In the genomic region with DNA sequence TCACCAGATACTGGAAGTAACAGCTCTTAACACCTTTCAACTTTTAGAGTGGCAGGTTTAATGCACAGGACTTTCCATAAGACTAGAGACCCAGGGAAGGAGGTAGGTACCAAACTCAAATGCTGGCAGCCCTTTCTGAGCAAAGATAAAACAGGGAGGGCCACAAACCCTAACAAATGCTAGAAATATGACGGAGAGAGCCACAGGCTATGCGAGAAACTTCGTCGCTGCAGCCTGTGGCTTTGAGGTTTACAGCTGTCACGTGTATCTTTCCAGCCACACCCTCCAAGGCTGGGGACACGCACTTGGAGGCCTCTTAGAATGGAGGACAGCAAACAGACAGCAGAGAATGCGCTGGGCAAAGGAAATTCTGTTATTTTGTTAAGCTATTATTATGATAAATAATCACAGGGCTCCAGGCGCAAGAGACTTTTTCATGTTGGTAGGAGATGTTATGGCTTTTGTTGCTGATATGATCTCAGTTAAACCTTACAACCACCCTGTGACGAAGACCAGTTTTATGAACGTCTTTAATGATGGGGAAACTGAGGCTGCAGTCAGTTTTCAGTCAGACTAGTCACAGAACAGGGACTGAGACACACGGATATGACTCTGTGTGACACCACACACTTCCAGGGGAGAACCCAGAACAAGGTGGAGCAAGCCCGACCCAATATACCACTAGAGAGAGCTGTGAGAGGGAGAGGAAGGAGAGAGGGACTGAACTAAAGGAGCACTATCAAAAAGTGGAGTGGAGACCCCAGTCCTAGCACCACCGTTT, we compare ENCODE assay signal across 1 cellular context.
TF ChIP-seq lines count a peak whose summit lies in the region.

No MANE protein-coding gene starts in this region.

TF ChIP-seq in HepG2, 621 proteins besides CTCF, POLR2A, EP300 and RAD21 (continued from another document and continues in another):
- no peak for TF ChIP-seq ZNF644 (CRISPR knock-in tag; IDR thresholded peaks at IDR 0.05; ENCODE audit: low read depth)
- no peak for TF ChIP-seq HHEX (CRISPR knock-in tag; IDR thresholded peaks at IDR 0.05)
- TF ChIP-seq HDAC2 (CRISPR knock-in tag; IDR thresholded peaks at IDR 0.05): no peak
- TF ChIP-seq, protein P1, sequence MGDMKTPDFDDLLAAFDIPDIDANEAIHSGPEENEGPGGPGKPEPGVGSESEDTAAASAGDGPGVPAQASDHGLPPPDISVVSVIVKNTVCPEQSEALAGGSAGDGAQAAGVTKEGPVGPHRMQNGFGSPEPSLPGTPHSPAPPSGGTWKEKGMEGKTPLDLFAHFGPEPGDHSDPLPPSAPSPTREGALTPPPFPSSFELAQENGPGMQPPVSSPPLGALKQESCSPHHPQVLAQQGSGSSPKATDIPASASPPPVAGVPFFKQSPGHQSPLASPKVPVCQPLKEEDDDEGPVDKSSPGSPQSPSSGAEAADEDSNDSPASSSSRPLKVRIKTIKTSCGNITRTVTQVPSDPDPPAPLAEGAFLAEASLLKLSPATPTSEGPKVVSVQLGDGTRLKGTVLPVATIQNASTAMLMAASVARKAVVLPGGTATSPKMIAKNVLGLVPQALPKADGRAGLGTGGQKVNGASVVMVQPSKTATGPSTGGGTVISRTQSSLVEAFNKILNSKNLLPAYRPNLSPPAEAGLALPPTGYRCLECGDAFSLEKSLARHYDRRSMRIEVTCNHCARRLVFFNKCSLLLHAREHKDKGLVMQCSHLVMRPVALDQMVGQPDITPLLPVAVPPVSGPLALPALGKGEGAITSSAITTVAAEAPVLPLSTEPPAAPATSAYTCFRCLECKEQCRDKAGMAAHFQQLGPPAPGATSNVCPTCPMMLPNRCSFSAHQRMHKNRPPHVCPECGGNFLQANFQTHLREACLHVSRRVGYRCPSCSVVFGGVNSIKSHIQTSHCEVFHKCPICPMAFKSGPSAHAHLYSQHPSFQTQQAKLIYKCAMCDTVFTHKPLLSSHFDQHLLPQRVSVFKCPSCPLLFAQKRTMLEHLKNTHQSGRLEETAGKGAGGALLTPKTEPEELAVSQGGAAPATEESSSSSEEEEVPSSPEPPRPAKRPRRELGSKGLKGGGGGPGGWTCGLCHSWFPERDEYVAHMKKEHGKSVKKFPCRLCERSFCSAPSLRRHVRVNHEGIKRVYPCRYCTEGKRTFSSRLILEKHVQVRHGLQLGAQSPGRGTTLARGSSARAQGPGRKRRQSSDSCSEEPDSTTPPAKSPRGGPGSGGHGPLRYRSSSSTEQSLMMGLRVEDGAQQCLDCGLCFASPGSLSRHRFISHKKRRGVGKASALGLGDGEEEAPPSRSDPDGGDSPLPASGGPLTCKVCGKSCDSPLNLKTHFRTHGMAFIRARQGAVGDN (CRISPR knock-in tag; IDR thresholded peaks at IDR 0.05): no peak
- TF ChIP-seq, protein P2, sequence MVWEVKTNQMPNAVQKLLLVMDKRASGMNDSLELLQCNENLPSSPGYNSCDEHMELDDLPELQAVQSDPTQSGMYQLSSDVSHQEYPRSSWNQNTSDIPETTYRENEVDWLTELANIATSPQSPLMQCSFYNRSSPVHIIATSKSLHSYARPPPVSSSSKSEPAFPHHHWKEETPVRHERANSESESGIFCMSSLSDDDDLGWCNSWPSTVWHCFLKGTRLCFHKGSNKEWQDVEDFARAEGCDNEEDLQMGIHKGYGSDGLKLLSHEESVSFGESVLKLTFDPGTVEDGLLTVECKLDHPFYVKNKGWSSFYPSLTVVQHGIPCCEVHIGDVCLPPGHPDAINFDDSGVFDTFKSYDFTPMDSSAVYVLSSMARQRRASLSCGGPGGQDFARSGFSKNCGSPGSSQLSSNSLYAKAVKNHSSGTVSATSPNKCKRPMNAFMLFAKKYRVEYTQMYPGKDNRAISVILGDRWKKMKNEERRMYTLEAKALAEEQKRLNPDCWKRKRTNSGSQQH (CRISPR knock-in tag; IDR thresholded peaks at IDR 0.05; ENCODE audit: low read depth): no peak
- no peak for TF ChIP-seq ATRX (CRISPR knock-in tag; IDR thresholded peaks at IDR 0.05; ENCODE audit: borderline replicate concordance)
- no peak for TF ChIP-seq MIER3 (CRISPR knock-in tag; IDR thresholded peaks at IDR 0.05; ENCODE audit: borderline replicate concordance)
- no peak for TF ChIP-seq ZSCAN12 (CRISPR knock-in tag; IDR thresholded peaks at IDR 0.05)
- no peak for TF ChIP-seq HDAC6 (IDR thresholded peaks at IDR 0.05; ENCODE audit: low read depth, low read length)
- no peak for TF ChIP-seq SMARCE1 (IDR thresholded peaks at IDR 0.05; ENCODE audit: borderline replicate concordance)
- TF ChIP-seq, protein P3, sequence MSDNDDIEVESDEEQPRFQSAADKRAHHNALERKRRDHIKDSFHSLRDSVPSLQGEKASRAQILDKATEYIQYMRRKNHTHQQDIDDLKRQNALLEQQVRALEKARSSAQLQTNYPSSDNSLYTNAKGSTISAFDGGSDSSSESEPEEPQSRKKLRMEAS (IDR thresholded peaks at IDR 0.05): peak; percentile 15; the same call in 1 of the 2 replicates
- TF ChIP-seq, protein P4, sequence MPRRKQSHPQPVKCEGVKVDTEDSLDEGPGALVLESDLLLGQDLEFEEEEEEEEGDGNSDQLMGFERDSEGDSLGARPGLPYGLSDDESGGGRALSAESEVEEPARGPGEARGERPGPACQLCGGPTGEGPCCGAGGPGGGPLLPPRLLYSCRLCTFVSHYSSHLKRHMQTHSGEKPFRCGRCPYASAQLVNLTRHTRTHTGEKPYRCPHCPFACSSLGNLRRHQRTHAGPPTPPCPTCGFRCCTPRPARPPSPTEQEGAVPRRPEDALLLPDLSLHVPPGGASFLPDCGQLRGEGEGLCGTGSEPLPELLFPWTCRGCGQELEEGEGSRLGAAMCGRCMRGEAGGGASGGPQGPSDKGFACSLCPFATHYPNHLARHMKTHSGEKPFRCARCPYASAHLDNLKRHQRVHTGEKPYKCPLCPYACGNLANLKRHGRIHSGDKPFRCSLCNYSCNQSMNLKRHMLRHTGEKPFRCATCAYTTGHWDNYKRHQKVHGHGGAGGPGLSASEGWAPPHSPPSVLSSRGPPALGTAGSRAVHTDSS (CRISPR knock-in tag; conservative IDR thresholded peaks at IDR 0.05): no peak
- no peak for TF ChIP-seq ZNF766 (CRISPR knock-in tag; IDR thresholded peaks at IDR 0.05; ENCODE audit: borderline replicate concordance)
- TF ChIP-seq, protein P5, sequence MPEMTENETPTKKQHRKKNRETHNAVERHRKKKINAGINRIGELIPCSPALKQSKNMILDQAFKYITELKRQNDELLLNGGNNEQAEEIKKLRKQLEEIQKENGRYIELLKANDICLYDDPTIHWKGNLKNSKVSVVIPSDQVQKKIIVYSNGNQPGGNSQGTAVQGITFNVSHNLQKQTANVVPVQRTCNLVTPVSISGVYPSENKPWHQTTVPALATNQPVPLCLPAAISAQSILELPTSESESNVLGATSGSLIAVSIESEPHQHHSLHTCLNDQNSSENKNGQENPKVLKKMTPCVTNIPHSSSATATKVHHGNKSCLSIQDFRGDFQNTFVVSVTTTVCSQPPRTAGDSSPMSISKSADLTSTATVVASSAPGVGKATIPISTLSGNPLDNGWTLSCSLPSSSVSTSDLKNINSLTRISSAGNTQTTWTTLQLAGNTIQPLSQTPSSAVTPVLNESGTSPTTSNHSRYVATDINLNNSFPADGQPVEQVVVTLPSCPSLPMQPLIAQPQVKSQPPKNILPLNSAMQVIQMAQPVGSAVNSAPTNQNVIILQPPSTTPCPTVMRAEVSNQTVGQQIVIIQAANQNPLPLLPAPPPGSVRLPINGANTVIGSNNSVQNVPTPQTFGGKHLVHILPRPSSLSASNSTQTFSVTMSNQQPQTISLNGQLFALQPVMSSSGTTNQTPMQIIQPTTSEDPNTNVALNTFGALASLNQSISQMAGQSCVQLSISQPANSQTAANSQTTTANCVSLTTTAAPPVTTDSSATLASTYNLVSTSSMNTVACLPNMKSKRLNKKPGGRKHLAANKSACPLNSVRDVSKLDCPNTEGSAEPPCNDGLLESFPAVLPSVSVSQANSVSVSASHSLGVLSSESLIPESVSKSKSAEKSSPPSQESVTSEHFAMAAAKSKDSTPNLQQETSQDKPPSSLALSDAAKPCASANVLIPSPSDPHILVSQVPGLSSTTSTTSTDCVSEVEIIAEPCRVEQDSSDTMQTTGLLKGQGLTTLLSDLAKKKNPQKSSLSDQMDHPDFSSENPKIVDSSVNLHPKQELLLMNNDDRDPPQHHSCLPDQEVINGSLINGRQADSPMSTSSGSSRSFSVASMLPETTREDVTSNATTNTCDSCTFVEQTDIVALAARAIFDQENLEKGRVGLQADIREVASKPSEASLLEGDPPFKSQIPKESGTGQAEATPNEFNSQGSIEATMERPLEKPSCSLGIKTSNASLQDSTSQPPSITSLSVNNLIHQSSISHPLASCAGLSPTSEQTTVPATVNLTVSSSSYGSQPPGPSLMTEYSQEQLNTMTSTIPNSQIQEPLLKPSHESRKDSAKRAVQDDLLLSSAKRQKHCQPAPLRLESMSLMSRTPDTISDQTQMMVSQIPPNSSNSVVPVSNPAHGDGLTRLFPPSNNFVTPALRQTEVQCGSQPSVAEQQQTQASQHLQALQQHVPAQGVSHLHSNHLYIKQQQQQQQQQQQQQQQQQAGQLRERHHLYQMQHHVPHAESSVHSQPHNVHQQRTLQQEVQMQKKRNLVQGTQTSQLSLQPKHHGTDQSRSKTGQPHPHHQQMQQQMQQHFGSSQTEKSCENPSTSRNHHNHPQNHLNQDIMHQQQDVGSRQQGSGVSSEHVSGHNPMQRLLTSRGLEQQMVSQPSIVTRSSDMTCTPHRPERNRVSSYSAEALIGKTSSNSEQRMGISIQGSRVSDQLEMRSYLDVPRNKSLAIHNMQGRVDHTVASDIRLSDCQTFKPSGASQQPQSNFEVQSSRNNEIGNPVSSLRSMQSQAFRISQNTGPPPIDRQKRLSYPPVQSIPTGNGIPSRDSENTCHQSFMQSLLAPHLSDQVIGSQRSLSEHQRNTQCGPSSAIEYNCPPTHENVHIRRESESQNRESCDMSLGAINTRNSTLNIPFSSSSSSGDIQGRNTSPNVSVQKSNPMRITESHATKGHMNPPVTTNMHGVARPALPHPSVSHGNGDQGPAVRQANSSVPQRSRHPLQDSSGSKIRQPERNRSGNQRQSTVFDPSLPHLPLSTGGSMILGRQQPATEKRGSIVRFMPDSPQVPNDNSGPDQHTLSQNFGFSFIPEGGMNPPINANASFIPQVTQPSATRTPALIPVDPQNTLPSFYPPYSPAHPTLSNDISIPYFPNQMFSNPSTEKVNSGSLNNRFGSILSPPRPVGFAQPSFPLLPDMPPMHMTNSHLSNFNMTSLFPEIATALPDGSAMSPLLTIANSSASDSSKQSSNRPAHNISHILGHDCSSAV (CRISPR knock-in tag; IDR thresholded peaks at IDR 0.05; ENCODE audit: borderline replicate concordance): no peak
- no peak for TF ChIP-seq HNRNPL (IDR thresholded peaks at IDR 0.05; ENCODE audit: low read depth, low read length)
- no peak for TF ChIP-seq PRMT3 (CRISPR knock-in tag; IDR thresholded peaks at IDR 0.05; ENCODE audit: borderline replicate concordance, low read depth)
- TF ChIP-seq RBM39 (IDR thresholded peaks at IDR 0.05; ENCODE audit: low read depth, low read length, poor library complexity, severe bottlenecking): no peak
- TF ChIP-seq HNRNPUL1 (IDR thresholded peaks at IDR 0.05; ENCODE audit: low read depth, low read length): no peak
- TF ChIP-seq, protein P6, sequence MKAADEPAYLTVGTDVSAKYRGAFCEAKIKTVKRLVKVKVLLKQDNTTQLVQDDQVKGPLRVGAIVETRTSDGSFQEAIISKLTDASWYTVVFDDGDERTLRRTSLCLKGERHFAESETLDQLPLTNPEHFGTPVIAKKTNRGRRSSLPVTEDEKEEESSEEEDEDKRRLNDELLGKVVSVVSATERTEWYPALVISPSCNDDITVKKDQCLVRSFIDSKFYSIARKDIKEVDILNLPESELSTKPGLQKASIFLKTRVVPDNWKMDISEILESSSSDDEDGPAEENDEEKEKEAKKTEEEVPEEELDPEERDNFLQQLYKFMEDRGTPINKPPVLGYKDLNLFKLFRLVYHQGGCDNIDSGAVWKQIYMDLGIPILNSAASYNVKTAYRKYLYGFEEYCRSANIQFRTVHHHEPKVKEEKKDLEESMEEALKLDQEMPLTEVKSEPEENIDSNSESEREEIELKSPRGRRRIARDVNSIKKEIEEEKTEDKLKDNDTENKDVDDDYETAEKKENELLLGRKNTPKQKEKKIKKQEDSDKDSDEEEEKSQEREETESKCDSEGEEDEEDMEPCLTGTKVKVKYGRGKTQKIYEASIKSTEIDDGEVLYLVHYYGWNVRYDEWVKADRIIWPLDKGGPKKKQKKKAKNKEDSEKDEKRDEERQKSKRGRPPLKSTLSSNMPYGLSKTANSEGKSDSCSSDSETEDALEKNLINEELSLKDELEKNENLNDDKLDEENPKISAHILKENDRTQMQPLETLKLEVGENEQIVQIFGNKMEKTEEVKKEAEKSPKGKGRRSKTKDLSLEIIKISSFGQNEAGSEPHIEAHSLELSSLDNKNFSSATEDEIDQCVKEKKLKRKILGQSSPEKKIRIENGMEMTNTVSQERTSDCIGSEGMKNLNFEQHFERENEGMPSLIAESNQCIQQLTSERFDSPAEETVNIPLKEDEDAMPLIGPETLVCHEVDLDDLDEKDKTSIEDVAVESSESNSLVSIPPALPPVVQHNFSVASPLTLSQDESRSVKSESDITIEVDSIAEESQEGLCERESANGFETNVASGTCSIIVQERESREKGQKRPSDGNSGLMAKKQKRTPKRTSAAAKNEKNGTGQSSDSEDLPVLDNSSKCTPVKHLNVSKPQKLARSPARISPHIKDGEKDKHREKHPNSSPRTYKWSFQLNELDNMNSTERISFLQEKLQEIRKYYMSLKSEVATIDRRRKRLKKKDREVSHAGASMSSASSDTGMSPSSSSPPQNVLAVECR (CRISPR knock-in tag; IDR thresholded peaks at IDR 0.05; ENCODE audit: borderline replicate concordance): peak; percentile 34; the same call in 1 of the 2 replicates
- TF ChIP-seq, protein P7, sequence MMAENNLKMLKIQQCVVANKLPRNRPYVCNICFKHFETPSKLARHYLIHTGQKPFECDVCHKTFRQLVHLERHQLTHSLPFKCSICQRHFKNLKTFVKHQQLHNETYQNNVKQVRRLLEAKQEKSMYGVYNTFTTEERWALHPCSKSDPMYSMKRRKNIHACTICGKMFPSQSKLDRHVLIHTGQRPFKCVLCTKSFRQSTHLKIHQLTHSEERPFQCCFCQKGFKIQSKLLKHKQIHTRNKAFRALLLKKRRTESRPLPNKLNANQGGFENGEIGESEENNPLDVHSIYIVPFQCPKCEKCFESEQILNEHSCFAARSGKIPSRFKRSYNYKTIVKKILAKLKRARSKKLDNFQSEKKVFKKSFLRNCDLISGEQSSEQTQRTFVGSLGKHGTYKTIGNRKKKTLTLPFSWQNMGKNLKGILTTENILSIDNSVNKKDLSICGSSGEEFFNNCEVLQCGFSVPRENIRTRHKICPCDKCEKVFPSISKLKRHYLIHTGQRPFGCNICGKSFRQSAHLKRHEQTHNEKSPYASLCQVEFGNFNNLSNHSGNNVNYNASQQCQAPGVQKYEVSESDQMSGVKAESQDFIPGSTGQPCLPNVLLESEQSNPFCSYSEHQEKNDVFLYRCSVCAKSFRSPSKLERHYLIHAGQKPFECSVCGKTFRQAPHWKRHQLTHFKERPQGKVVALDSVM (CRISPR knock-in tag; IDR thresholded peaks at IDR 0.05): 0 out of 2 replicates have a peak, but pooled peaks have one; percentile 22
- no peak for TF ChIP-seq JUN (CRISPR knock-in tag; IDR thresholded peaks at IDR 0.05)
- TF ChIP-seq ZSCAN29 (CRISPR knock-in tag; conservative IDR thresholded peaks at IDR 0.05): no peak
- TF ChIP-seq SALL1 (CRISPR knock-in tag; IDR thresholded peaks at IDR 0.05): 0 out of 2 replicates have a peak, but pooled peaks have one; percentile 10
- 0 out of 2 replicates have a peak, but pooled peaks have one; percentile 7 for TF ChIP-seq SP5 (CRISPR knock-in tag; IDR thresholded peaks at IDR 0.05; ENCODE audit: borderline replicate concordance, low read depth)
- no peak for TF ChIP-seq FOXK2 (IDR thresholded peaks at IDR 0.05)
- TF ChIP-seq, protein P8, sequence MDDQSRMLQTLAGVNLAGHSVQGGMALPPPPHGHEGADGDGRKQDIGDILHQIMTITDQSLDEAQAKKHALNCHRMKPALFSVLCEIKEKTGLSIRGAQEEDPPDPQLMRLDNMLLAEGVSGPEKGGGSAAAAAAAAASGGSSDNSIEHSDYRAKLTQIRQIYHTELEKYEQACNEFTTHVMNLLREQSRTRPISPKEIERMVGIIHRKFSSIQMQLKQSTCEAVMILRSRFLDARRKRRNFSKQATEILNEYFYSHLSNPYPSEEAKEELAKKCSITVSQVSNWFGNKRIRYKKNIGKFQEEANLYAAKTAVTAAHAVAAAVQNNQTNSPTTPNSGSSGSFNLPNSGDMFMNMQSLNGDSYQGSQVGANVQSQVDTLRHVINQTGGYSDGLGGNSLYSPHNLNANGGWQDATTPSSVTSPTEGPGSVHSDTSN (CRISPR knock-in tag; IDR thresholded peaks at IDR 0.05; ENCODE audit: borderline replicate concordance): no peak
